14 cellular contexts compared by ENCODE assay signal in the genomic region with DNA sequence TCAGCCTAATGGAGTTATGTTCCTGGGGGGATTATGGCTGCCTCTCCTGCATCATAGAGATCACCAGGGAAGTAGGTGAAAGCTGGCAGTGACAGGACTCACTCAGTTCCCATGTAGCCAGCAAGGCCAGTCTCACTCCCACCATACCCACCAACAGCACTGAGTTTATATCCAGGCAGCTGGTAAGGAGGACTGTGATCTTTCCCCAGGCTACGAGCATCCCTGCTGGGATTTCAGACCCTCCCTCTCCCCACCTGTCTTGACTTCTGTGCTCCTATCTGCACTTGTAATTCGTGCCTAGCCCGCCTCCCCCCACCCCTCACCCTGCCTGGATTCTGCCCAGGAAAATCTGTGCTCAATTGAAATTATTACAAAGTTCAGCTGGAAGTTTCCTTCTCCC.
DNase-seq lines count a peak whose midpoint lies in the region; ATAC-seq and TF ChIP-seq lines count a peak whose summit lies in the region.
"Had no signal": no experiment of that assay in that cellular context is flagged by ENCODE, and none has a peak within 500 bp of the region (broad histone marks: within the 10 kb centered on the region; RNA-seq: fewer than 3 reads in every experiment).

No MANE protein-coding gene starts in this region.

- no peaks in the 10 kb centered on the region for H3K79me2 ChIP-seq in H9 (ENCODE audit: insufficient read depth, low read length)
- H3K79me2 ChIP-seq in neural progenitor cell (ENCODE audit: low read depth), result no peaks in the 10 kb centered on the region

- no peak overlapping the region for H3K23ac ChIP-seq in H9 (ENCODE audit: insufficient read length, low read depth, low read length)

- H3K79me1 ChIP-seq in H9 (ENCODE audit: insufficient read depth, low read depth, low read length, poor library complexity, severe bottlenecking), result no peaks in the 10 kb centered on the region

- H3K4me1 Mint-ChIP-seq in Caco-2 (ENCODE audit: low read depth, unreplicated experiment) (peaks cover 13% of the 10 kb centered on the region), H9 (peaks cover 14 to 16% of the 10 kb centered on the region in 2 experiments), WTC11 (peaks cover 17% of the 10 kb centered on the region), neural progenitor cell (peaks cover 8% of the 10 kb centered on the region)
- H3K4me1 Mint-ChIP-seq: CD4-positive, CD25-positive, alpha-beta regulatory T cell had no signal

- peaks cover 4% of the 10 kb centered on the region for H3K27me3 Mint-ChIP-seq in Caco-2 (ENCODE audit: insufficient read depth, unreplicated experiment)
- H3K27me3 Mint-ChIP-seq in H9 (ENCODE audit: low read depth), result no peaks in the 10 kb centered on the region
- H3K27me3 Mint-ChIP-seq in WTC11 (ENCODE audit: low read depth), result peaks cover 46% of the 10 kb centered on the region
- H3K27me3 Mint-ChIP-seq in neural progenitor cell (ENCODE audit: insufficient read depth, low read depth), result peaks cover 3% of the 10 kb centered on the region
- H3K27me3 Mint-ChIP-seq: CD4-positive, CD25-positive, alpha-beta regulatory T cell had no signal

- no TSS peak for BruUV-seq in Caco-2 (replicated peaks; lab: Mats Ljungman, UMichigan)

- CTCF ChIA-PET in Caco-2 (lab: Charles Lee), result no interaction called here
- CTCF ChIA-PET in WTC11 (lab: Charles Lee), result interaction anchor here (0.6 kb wide), 1 partner anchor 85 kb away, joined by 3 read pairs; no protein-coding TSS in a partner anchor

- H2BK20ac ChIP-seq in H9 (ENCODE audit: low read depth, low read length, poor library complexity, severe bottlenecking), result no peak overlapping the region

- no peak for DNase-seq in Caco-2
- DNase-seq in H9, result peak; percentile 49
- DNase-seq in WTC11 (ENCODE audit: low spot score), result no peak
- DNase-seq in neural progenitor cell (ENCODE audit: low spot score), result no peak
- no peak for DNase-seq in stimulated activated CD8-positive, alpha-beta memory T cell treated with anti-CD3 and anti-CD28 coated beads, Interleukin-4, amount 100 ng/mL, for 48 hours
- DNase-seq: ACHN; CD4-positive, CD25-positive, alpha-beta regulatory T cell; DMS 273 treated with DMSO at 0.1 percent for 48 hours; H7 had no signal

- no peak overlapping the region for H4K5ac ChIP-seq in H9 (ENCODE audit: insufficient read length, low read depth, low read length)

- H2BK5ac ChIP-seq in H9 (ENCODE audit: insufficient read length, low read length), result no peak overlapping the region

- H2AFZ ChIP-seq in H9 (ENCODE audit: low read length) (no peak overlapping the region), neural progenitor cell (replicated peaks) (no peak overlapping the region)

- H3K14ac ChIP-seq in H9 (ENCODE audit: insufficient read depth, low read length), result no peak overlapping the region

- H3K4ac ChIP-seq in H9 (ENCODE audit: low read depth, low read length), result no peak overlapping the region

- H3K4me1 ChIP-seq in Caco-2 (peaks cover 11% of the 10 kb centered on the region), H9 (ENCODE audit: insufficient read depth, low read length) (no peaks in the 10 kb centered on the region), neural progenitor cell (no peaks in the 10 kb centered on the region)
- H3K4me1 ChIP-seq: BLaER1 treated with 17β-estradiol and CSF1 and Interleukin-3, amounts not matched to agents 10 nM and 100 nM had no signal

- H3K9me3 Mint-ChIP-seq in Caco-2 (ENCODE audit: unreplicated experiment) (no peaks in the 10 kb centered on the region), H9 (peaks cover 0 to 3% of the 10 kb centered on the region in 2 experiments; a peak in 3 of 5 replicates), WTC11 (peaks cover 56% of the 10 kb centered on the region), neural progenitor cell (peaks cover 3% of the 10 kb centered on the region)

- no peak overlapping the region for H2BK15ac ChIP-seq in H9 (ENCODE audit: low read depth, low read length)

- POLR2A ChIA-PET in Caco-2 (lab: Charles Lee) (no interaction called here), WTC11 (lab: Charles Lee) (no interaction called here)

- no peak overlapping the region for H2BK12ac ChIP-seq in H9 (ENCODE audit: insufficient read length, low read depth, low read length)

- no peak overlapping the region for H2BK120ac ChIP-seq in H9 (ENCODE audit: low read depth, low read length, poor library complexity, severe bottlenecking)

- intact Hi-C loops in Caco-2 (cut with micrococcal nuclease; ENCODE audit: unreplicated experiment), result no loop called here

- ATAC-seq in WTC11 (peak; percentile 72), HG02642 (IDR thresholded peaks at IDR 0.05; ENCODE audit: poor library complexity, unreplicated experiment) (no peak), GM18517 (IDR thresholded peaks at IDR 0.05; ENCODE audit: unreplicated experiment) (no peak)
- ATAC-seq: GM12878, HepG2 had no signal

- no peaks in the 10 kb centered on the region for H3K23me2 ChIP-seq in H9 (ENCODE audit: insufficient read length, low read depth, low read length, poor library complexity, severe bottlenecking)

- H4K8ac ChIP-seq in H9 (replicated peaks; ENCODE audit: insufficient read length, low read depth, low read length), result no peak overlapping the region

- no peak overlapping the region for H3K4me2 ChIP-seq in H9 (ENCODE audit: insufficient read depth, insufficient read length, low read length)
- H3K4me2 ChIP-seq in neural progenitor cell, result no peak overlapping the region
- H3K4me2 ChIP-seq: BLaER1 treated with 17β-estradiol and CSF1 and Interleukin-3, amounts not matched to agents 10 nM and 100 nM had no signal

- no peaks in the 10 kb centered on the region for H4K20me1 ChIP-seq in H9 (ENCODE audit: control insufficient read depth, insufficient read depth, insufficient read length)
- no peaks in the 10 kb centered on the region for H4K20me1 ChIP-seq in neural progenitor cell (ENCODE audit: low read depth)
- H4K20me1 ChIP-seq: BLaER1 treated with 17β-estradiol and CSF1 and Interleukin-3, amounts not matched to agents 10 nM and 100 nM had no signal

- H3K4me3 Mint-ChIP-seq in Caco-2 (ENCODE audit: unreplicated experiment) (no peak overlapping the region), H9 (no peak overlapping the region), WTC11 (no peak overlapping the region), neural progenitor cell (no peak overlapping the region)
- H3K4me3 Mint-ChIP-seq: CD4-positive, CD25-positive, alpha-beta regulatory T cell had no signal

- H3K27ac ChIP-seq in H9 (ENCODE audit: insufficient read length, low read depth, low read length) (no peak overlapping the region), neural progenitor cell (no peak overlapping the region)
- H3K27ac ChIP-seq: BLaER1 treated with 17β-estradiol and CSF1 and Interleukin-3, amounts not matched to agents 10 nM and 100 nM had no signal

- H3K27ac Mint-ChIP-seq in Caco-2 (ENCODE audit: unreplicated experiment) (peak overlapping the region; percentile 77), H9 (no peak overlapping the region; a peak in 2 of 7 replicates), WTC11 (no peak overlapping the region; the same call in 1 of the 2 replicates), neural progenitor cell (peak overlapping the region; percentile 55)
- H3K27ac Mint-ChIP-seq: CD4-positive, CD25-positive, alpha-beta regulatory T cell had no signal

- no CpG with 5 or more reads among the region's 3 CpGs for WGBS in H9 (ENCODE audit: extremely low coverage, insufficient read length, low lambda C conversion rate)

- no peak overlapping the region for H3K18ac ChIP-seq in H9 (ENCODE audit: insufficient read length, low read depth, low read length)

- H3K9ac ChIP-seq in H9 (ENCODE audit: extremely low read depth, insufficient read length, low read length), result no peak overlapping the region
- no peak overlapping the region for H3K9ac ChIP-seq in neural progenitor cell
- H3K9ac ChIP-seq: BLaER1 treated with 17β-estradiol and CSF1 and Interleukin-3, amounts not matched to agents 10 nM and 100 nM had no signal

- no peaks in the 10 kb centered on the region for H3K9me3 ChIP-seq in Caco-2
- H3K9me3 ChIP-seq in H9 (ENCODE audit: control insufficient read depth, low read depth, low read length), result no peaks in the 10 kb centered on the region
- no peaks in the 10 kb centered on the region for H3K9me3 ChIP-seq in neural progenitor cell (ENCODE audit: low read depth)
- H3K9me3 ChIP-seq: BLaER1 treated with 17β-estradiol and CSF1 and Interleukin-3, amounts not matched to agents 10 nM and 100 nM had no signal

- no peak overlapping the region for H4K91ac ChIP-seq in H9 (ENCODE audit: insufficient read length, low read depth, low read length)

- H2AK5ac ChIP-seq in H9 (ENCODE audit: insufficient read length, low read length), result no peak overlapping the region

- H3K27me3 ChIP-seq in Caco-2 (replicated peaks; ENCODE audit: control insufficient read depth, insufficient read depth, low read length) (no peaks in the 10 kb centered on the region), H9 (ENCODE audit: insufficient read depth, low read length) (no peaks in the 10 kb centered on the region), neural progenitor cell (no peaks in the 10 kb centered on the region)
- H3K27me3 ChIP-seq: BLaER1 treated with 17β-estradiol and CSF1 and Interleukin-3, amounts not matched to agents 10 nM and 100 nM had no signal

- H3K36me3 Mint-ChIP-seq in Caco-2 (ENCODE audit: insufficient read depth, unreplicated experiment), result no peaks in the 10 kb centered on the region
- H3K36me3 Mint-ChIP-seq in H9 (ENCODE audit: insufficient read depth in 1 of 3, low read depth in 3 of 3), result peaks cover 0 to 15% (median 2%) of the 10 kb centered on the region in 3 experiments; a peak in 5 of 7 replicates
- H3K36me3 Mint-ChIP-seq in WTC11, result peaks cover 65% of the 10 kb centered on the region
- no peaks in the 10 kb centered on the region for H3K36me3 Mint-ChIP-seq in neural progenitor cell
- H3K36me3 Mint-ChIP-seq: CD4-positive, CD25-positive, alpha-beta regulatory T cell had no signal

- no peaks in the 10 kb centered on the region for H3F3A ChIP-seq in neural progenitor cell (ENCODE audit: low read depth)

- H3T11ph ChIP-seq in H9 (ENCODE audit: low read length), result no peak overlapping the region

- no peak for TF ChIP-seq CTCF in Caco-2 (IDR thresholded peaks at IDR 0.05; ENCODE audit: insufficient read depth in 1 of 2, low read depth in 1 of 2, low read length in 1 of 2, severe bottlenecking in 1 of 2, unreplicated experiment in 1 of 2)
- TF ChIP-seq CTCF in H9 (conservative IDR thresholded peaks at IDR 0.05), result no peak
- TF ChIP-seq CTCF in WTC11 (IDR thresholded peaks at IDR 0.05), result no peak
- no peak for TF ChIP-seq CTCF in neural progenitor cell (IDR thresholded peaks at IDR 0.05)

- H3K56ac ChIP-seq in H9 (ENCODE audit: insufficient read length, low read depth, low read length), result no peak overlapping the region

- H3K36me3 ChIP-seq in Caco-2 (ENCODE audit: control insufficient read depth, insufficient read depth, low read length) (no peaks in the 10 kb centered on the region), neural progenitor cell (no peaks in the 10 kb centered on the region)
- H3K36me3 ChIP-seq: BLaER1 treated with 17β-estradiol and CSF1 and Interleukin-3, amounts not matched to agents 10 nM and 100 nM had no signal

- H3K4me3 ChIP-seq in Caco-2 (ENCODE audit: low read depth, low read length) (no peak overlapping the region), neural progenitor cell (no peak overlapping the region)
- H3K4me3 ChIP-seq: BLaER1 treated with 17β-estradiol and CSF1 and Interleukin-3, amounts not matched to agents 10 nM and 100 nM; GM12878 had no signal

Comparison
In these comparisons a context has a peak if more than half of its experiments do, and no peak if none do; other contexts are left out.
1. H3K27ac Mint-ChIP-seq: peak in Caco-2 (single experiment) and neural progenitor cell (single experiment); none in H9 (0 of 3) and WTC11 (single experiment).